23 cellular contexts compared by ENCODE assay signal in genomic region chr11:104206936-104207335, GRCh38.
"Had no signal": no experiment of that assay in that cellular context is flagged by ENCODE, and none has a peak within 500 bp of the region (broad histone marks: within the 10 kb centered on the region; RNA-seq: fewer than 3 reads in every experiment).

No MANE protein-coding gene starts in this region.

- H3K36me3 ChIP-seq: colonic mucosa, esophagus muscularis mucosa, gastroesophageal sphincter, heart left ventricle, left lung, lower lobe of right lung had no signal

- H3K4me3 ChIP-seq: colonic mucosa, esophagus muscularis mucosa, gastroesophageal sphincter, heart left ventricle, hepatocyte, left lung, lower lobe of right lung had no signal

- H3K4me1 Mint-ChIP-seq: endodermal cell; immature natural killer cell; memory B cell; naive thymus-derived CD4-positive, alpha-beta T cell had no signal

- H3K27ac ChIP-seq: colonic mucosa, esophagus muscularis mucosa, gastroesophageal sphincter, heart left ventricle, hepatocyte, left lung, lower lobe of right lung had no signal

- DNase-seq: colonic mucosa; cortex of kidney; effector CD8-positive, alpha-beta T cell; effector memory CD8-positive, alpha-beta T cell; endodermal cell; foreskin melanocyte; heart left ventricle; hypothalamus; immature natural killer cell; islet precursor cell; left cardiac atrium; left lung; left ventricle myocardium superior; lower lobe of right lung; mesendoderm; midbrain; naive thymus-derived CD4-positive, alpha-beta T cell had no signal

- FAIRE-seq: endometrium had no signal

- H3K27ac Mint-ChIP-seq: dendritic cell treated with granulocyte-macrophage colony-stimulating factor and Interleukin-4, amounts not matched to agents 40 ng/mL and 50 ng/mL, for 4 days; effector memory CD8-positive, alpha-beta T cell; endodermal cell; immature natural killer cell; memory B cell; naive thymus-derived CD4-positive, alpha-beta T cell had no signal

- H3K27me3 ChIP-seq: colonic mucosa, esophagus muscularis mucosa, gastroesophageal sphincter, heart left ventricle, hepatocyte, left lung had no signal

- H3K4me1 ChIP-seq: colonic mucosa, esophagus muscularis mucosa, gastroesophageal sphincter, heart left ventricle, left lung, lower lobe of right lung had no signal

- ATAC-seq: effector memory CD8-positive, alpha-beta T cell; gastroesophageal sphincter; heart left ventricle; left cardiac atrium; left lung; left ventricle myocardium superior; lower lobe of right lung; naive thymus-derived CD4-positive, alpha-beta T cell had no signal

- H3K9me3 Mint-ChIP-seq: effector memory CD8-positive, alpha-beta T cell; endodermal cell had no signal

- H3K36me3 Mint-ChIP-seq: immature natural killer cell; memory B cell; naive thymus-derived CD4-positive, alpha-beta T cell had no signal

- H3K4me3 Mint-ChIP-seq: dendritic cell treated with granulocyte-macrophage colony-stimulating factor and Interleukin-4, amounts not matched to agents 40 ng/mL and 50 ng/mL, for 4 days; effector memory CD8-positive, alpha-beta T cell; endodermal cell; immature natural killer cell; memory B cell; naive thymus-derived CD4-positive, alpha-beta T cell had no signal
